In the genomic region with DNA sequence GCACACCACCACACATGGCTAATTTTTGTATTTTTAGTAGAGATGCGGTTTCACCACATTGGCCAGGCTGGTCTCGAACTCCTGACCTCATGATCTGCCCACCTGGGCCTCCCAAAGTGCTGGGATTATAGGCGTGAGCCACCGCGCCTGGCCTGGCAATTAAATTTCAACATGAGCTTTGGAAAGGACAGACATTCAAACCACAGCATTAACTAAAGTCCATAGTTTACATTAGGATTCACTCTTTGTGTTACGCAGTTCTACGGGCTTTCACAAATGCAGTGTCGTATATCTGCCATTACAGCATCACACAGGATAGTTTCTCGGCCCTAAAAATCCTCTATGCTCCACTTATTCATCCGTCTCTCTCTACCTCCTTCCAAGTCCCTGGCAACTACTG, we compare ENCODE assay signal across 5 cellular contexts. TPM values are rescaled to one million over a fixed set of nuclear protein-coding genes. Genes with fewer than 3 reads are reported as not detected.
"Had no signal": no experiment of that assay in that cellular context is flagged by ENCODE, and none has a peak within 500 bp of the region (broad histone marks: within the 10 kb centered on the region; RNA-seq: fewer than 3 reads in every experiment).

No MANE protein-coding gene starts in this region.

RNA-seq across cellular contexts. Expression of gene MYOZ2, which starts 7.7 kb away (rescaled TPM):
- total RNA-seq: MCF 10A, NCI-H460, OCI-LY7, PC-9, SJSA1 had no signal
